In genomic region chr6:47076422-47077344, GRCh38 we compare ENCODE assay signal across 15 cellular contexts. TPM values are rescaled to one million over a fixed set of nuclear protein-coding genes. Genes with fewer than 3 reads are reported as not detected.
DNase-seq lines count a peak whose midpoint lies in the region; ATAC-seq, FAIRE-seq and TF ChIP-seq lines count a peak whose summit lies in the region.
"Had no signal": no experiment of that assay in that cellular context is flagged by ENCODE, and none has a peak within 500 bp of the region (broad histone marks: within the 10 kb centered on the region; RNA-seq: fewer than 3 reads in every experiment).

No MANE protein-coding gene starts in this region.

- no peak overlapping the region for H3K4me3 ChIP-seq in heart right ventricle
- no peak overlapping the region for H3K4me3 ChIP-seq in right atrium auricular region
- H3K4me3 ChIP-seq in choroid plexus epithelial cell (ENCODE audit: low read depth, low read length), result no peak overlapping the region
- H3K4me3 ChIP-seq in small intestine (ENCODE audit: low read depth in 1 of 2, low read length in 2 of 2), result no peak overlapping the region

- peak overlapping the region; percentile 10 for H3K27ac Mint-ChIP-seq in mesothelial cell of epicardium
- H3K27ac Mint-ChIP-seq: activated T-helper 2 cell treated with anti-CD3 and anti-CD28 coated beads, Interferon-gamma antibody, Interleukin-2, Interleukin-4, amounts not matched to agents 10 μg/mL and 5 μg/mL and 100 μg/mL, durations not matched to agents 14 hours and 24 hours and 36 hours had no signal

- no peaks in the 10 kb centered on the region for H3K9me3 ChIP-seq in heart right ventricle
- no peaks in the 10 kb centered on the region for H3K9me3 ChIP-seq in right atrium auricular region
- H3K9me3 ChIP-seq in small intestine (ENCODE audit: control insufficient read depth, low read depth), result no peaks in the 10 kb centered on the region

- FAIRE-seq in small intestine (lab: Jason Lieb, UNC), result no peak

- H3K27me3 ChIP-seq in heart right ventricle (peaks cover 0 to 16% (median 4%) of the 10 kb centered on the region in 7 donors), right atrium auricular region (no peaks in the 10 kb centered on the region), small intestine (ENCODE audit: control insufficient read depth in 2 of 2, insufficient read depth in 2 of 2, low read length in 2 of 2) (no peaks in the 10 kb centered on the region)

- no peak for TF ChIP-seq CTCF in heart right ventricle (IDR thresholded peaks at IDR 0.05)
- no peak for TF ChIP-seq CTCF in right atrium auricular region (IDR thresholded peaks at IDR 0.05)
- no peak for TF ChIP-seq CTCF in choroid plexus epithelial cell (conservative IDR thresholded peaks at IDR 0.05; ENCODE audit: low read depth, low read length)
- TF ChIP-seq CTCF in mesothelial cell of epicardium (IDR thresholded peaks at IDR 0.05; ENCODE audit: unreplicated experiment), result no peak

- H3K27me3 Mint-ChIP-seq in mesothelial cell of epicardium (ENCODE audit: low read depth), result no peaks in the 10 kb centered on the region

- no peak for DNase-seq in heart right ventricle
- no peak for DNase-seq in right atrium auricular region (ENCODE audit: low spot score)
- DNase-seq in choroid plexus epithelial cell (ENCODE audit: low read depth), result peak; percentile 87
- DNase-seq in mesothelial cell of epicardium (ENCODE audit: low spot score in 2 of 2, unreplicated experiment in 2 of 2), result no peak
- no peak for DNase-seq in small intestine
- no peak for DNase-seq in cerebellum (ENCODE audit: low spot score)
- no peak for DNase-seq in activated CD8-positive, alpha-beta memory T cell treated with anti-CD3 and anti-CD28 coated beads, Interleukin-2, amount 50 U/mL, for 4 hours
- DNase-seq: activated CD4-positive, CD25-positive, alpha-beta regulatory T cell treated with anti-CD3 and anti-CD28 coated beads, Interleukin-2, amount 50 U/mL, for 72 hours; left cardiac atrium; NCI-H510A treated with DMSO at 0.1 percent for 48 hours had no signal

- intact Hi-C loops in heart right ventricle (cut with DNase I), result no loop called here

- peaks cover 0 to 20% (median 0%) of the 10 kb centered on the region in 9 donors for H3K4me1 ChIP-seq in heart right ventricle
- peaks cover 0 to 9% of the 10 kb centered on the region in 2 donors for H3K4me1 ChIP-seq in right atrium auricular region
- H3K4me1 ChIP-seq in small intestine (ENCODE audit: control insufficient read depth in 2 of 2, insufficient read depth in 1 of 2, low read depth in 1 of 2, low read length in 1 of 2), result no peaks in the 10 kb centered on the region

- H3K36me3 Mint-ChIP-seq in mesothelial cell of epicardium, result no peaks in the 10 kb centered on the region

- peak overlapping the region in 5 of 10 donors; percentile 25 to 71 (median 49) for H3K27ac ChIP-seq in heart right ventricle
- H3K27ac ChIP-seq in right atrium auricular region, result no peak overlapping the region
- peak overlapping the region in 1 of 2 donors; percentile 32 for H3K27ac ChIP-seq in small intestine (ENCODE audit: low read depth in 1 of 2, low read length in 1 of 2)

- no peak overlapping the region for H3K4me3 Mint-ChIP-seq in mesothelial cell of epicardium
- H3K4me3 Mint-ChIP-seq: central memory CD8-positive, alpha-beta T cell had no signal

- H3K36me3 ChIP-seq in heart right ventricle (no peaks in the 10 kb centered on the region), right atrium auricular region (no peaks in the 10 kb centered on the region), small intestine (ENCODE audit: control insufficient read depth in 2 of 2, insufficient read depth in 2 of 2, low read length in 2 of 2) (no peaks in the 10 kb centered on the region)

- ATAC-seq in heart right ventricle (peak in 7 of 8 donors; percentile 42 to 76 (median 64)), HG03457 (IDR thresholded peaks at IDR 0.05; ENCODE audit: unreplicated experiment) (no peak)

- WGBS in heart right ventricle, 2 donors, result 56 to 69% methylated on average over 9 of the region's 9 CpGs
- WGBS in small intestine, 3 donors, result 53 to 60% (median 57%) methylated on average over 9 of the region's 9 CpGs

- peaks cover 33% of the 10 kb centered on the region for H3K4me1 Mint-ChIP-seq in mesothelial cell of epicardium
- H3K4me1 Mint-ChIP-seq: central memory CD8-positive, alpha-beta T cell had no signal

- no peaks in the 10 kb centered on the region for H3K9me3 Mint-ChIP-seq in mesothelial cell of epicardium
- H3K9me3 Mint-ChIP-seq: activated T-helper 2 cell treated with anti-CD3 and anti-CD28 coated beads, Interferon-gamma antibody, Interleukin-2, Interleukin-4, amounts not matched to agents 10 μg/mL and 5 μg/mL and 100 μg/mL, durations not matched to agents 14 hours and 24 hours and 36 hours; central memory CD8-positive, alpha-beta T cell had no signal

RNA-seq across cellular contexts. Expression of gene ADGRF1, which starts 34.6 kb away (rescaled TPM):
- total RNA-seq in heart right ventricle (not detected), right atrium auricular region (not detected), mesothelial cell of epicardium (1.4 to 2.2 TPM (median 1.6 TPM) in 3 replicates), cerebellum (under 0.01 TPM)
- polyA plus RNA-seq in heart right ventricle (not detected), small intestine (1 to 10 TPM; 1.1 to 1.7 (median 1.6) TPM)
- total RNA-seq: activated T-helper 2 cell treated with anti-CD3 and anti-CD28 coated beads, Interferon-gamma antibody, Interleukin-2, Interleukin-4, amounts not matched to agents 10 μg/mL and 5 μg/mL and 100 μg/mL, durations not matched to agents 14 hours and 24 hours and 36 hours; left cardiac atrium; temporal lobe had no signal
- polyA plus RNA-seq: AG04450 had no signal
